ENCODE assay signal across 18 cellular contexts in genomic region chr18:57276720-57277284, GRCh38.
"Had no signal": no experiment of that assay in that cellular context is flagged by ENCODE, and none has a peak within 500 bp of the region (broad histone marks: within the 10 kb centered on the region; RNA-seq: fewer than 3 reads in every experiment).

No MANE protein-coding gene starts in this region.

- H3K9me3 ChIP-seq: pancreas, thoracic aorta had no signal

- DNase-seq: activated CD4-positive, alpha-beta T cell treated with anti-CD3 and anti-CD28 coated beads, Interleukin-2, amount 50 U/mL, for 48 hours; activated CD4-positive, CD25-positive, alpha-beta regulatory T cell treated with anti-CD3 and anti-CD28 coated beads, Interleukin-2, amount 50 U/mL, for 72 hours; activated CD8-positive, alpha-beta memory T cell treated with anti-CD3 and anti-CD28 coated beads, Interleukin-2, amount 10 ng/mL, durations not matched to agents 7 days and 5 days; activated effector memory CD4-positive, alpha-beta T cell treated with Interleukin-2 at 50 U/mL for 16 hours; activated T-cell treated with anti-CD3 and anti-CD28 coated beads, Interleukin-2, amount 50 U/mL, for 24 hours; brain microvascular endothelial cell; effector memory CD4-positive, alpha-beta T cell; kidney; left ventricle myocardium superior; nephron progenitor cell; pancreas; stimulated activated CD4-positive, alpha-beta T cell treated with anti-CD3 and anti-CD28 coated beads, Interleukin-4, amount 100 ng/mL, for 4 hours; stimulated activated naive CD8-positive, alpha-beta T cell treated with anti-CD3 and anti-CD28 coated beads, Interleukin-15, amount 100 ng/mL, for 72 hours had no signal

- H3K27me3 ChIP-seq: brain microvascular endothelial cell, pancreas had no signal

- H3K4me1 ChIP-seq: pancreas had no signal

- H3K27ac Mint-ChIP-seq: activated CD8-positive, alpha-beta memory T cell treated with anti-CD3 and anti-CD28 coated beads, Interleukin-2, amount 10 ng/mL, durations not matched to agents 7 days and 5 days; activated naive CD4-positive, alpha-beta T cell treated with anti-CD3 and anti-CD28 coated beads, Interleukin-2, amount 50 U/mL, for 24 hours; activated T-cell treated with anti-CD3 and anti-CD28 coated beads, Interleukin-2, amount 50 U/mL, for 24 hours; nephron progenitor cell; stimulated activated naive CD8-positive, alpha-beta T cell treated with anti-CD3 and anti-CD28 coated beads, Interleukin-15, amount 100 ng/mL, for 72 hours had no signal

- H3K79me2 ChIP-seq: hepatocyte had no signal

- H3K27me3 Mint-ChIP-seq: activated naive CD4-positive, alpha-beta T cell treated with anti-CD3 and anti-CD28 coated beads, Interleukin-2, amount 50 U/mL, for 24 hours had no signal

- H2AFZ ChIP-seq: hepatocyte had no signal

- H3K9me3 Mint-ChIP-seq: activated naive CD4-positive, alpha-beta T cell treated with anti-CD3 and anti-CD28 coated beads, Interleukin-2, amount 50 U/mL, for 24 hours; activated T-cell treated with anti-CD3 and anti-CD28 coated beads, Interleukin-2, amount 50 U/mL, for 24 hours; nephron progenitor cell; stimulated activated naive CD8-positive, alpha-beta T cell treated with anti-CD3 and anti-CD28 coated beads, Interleukin-15, amount 100 ng/mL, for 72 hours had no signal

- H3K27ac ChIP-seq: brain microvascular endothelial cell, epithelial cell of prostate, hepatocyte, pancreas, skin epidermis, thoracic aorta had no signal

- H3K4me1 Mint-ChIP-seq: activated CD8-positive, alpha-beta memory T cell treated with anti-CD3 and anti-CD28 coated beads, Interleukin-2, amount 10 ng/mL, durations not matched to agents 7 days and 5 days; activated naive CD4-positive, alpha-beta T cell treated with anti-CD3 and anti-CD28 coated beads, Interleukin-2, amount 50 U/mL, for 24 hours; stimulated activated naive CD8-positive, alpha-beta T cell treated with anti-CD3 and anti-CD28 coated beads, Interleukin-15, amount 100 ng/mL, for 72 hours had no signal

- H3K4me3 Mint-ChIP-seq: activated CD8-positive, alpha-beta memory T cell treated with anti-CD3 and anti-CD28 coated beads, Interleukin-2, amount 10 ng/mL, durations not matched to agents 7 days and 5 days; activated naive CD4-positive, alpha-beta T cell treated with anti-CD3 and anti-CD28 coated beads, Interleukin-2, amount 50 U/mL, for 24 hours; activated T-cell treated with anti-CD3 and anti-CD28 coated beads, Interleukin-2, amount 50 U/mL, for 24 hours; nephron progenitor cell; stimulated activated naive CD8-positive, alpha-beta T cell treated with anti-CD3 and anti-CD28 coated beads, Interleukin-15, amount 100 ng/mL, for 72 hours had no signal

- H3K4me2 ChIP-seq: hepatocyte had no signal

- H3K36me3 ChIP-seq: brain microvascular endothelial cell, pancreas, thoracic aorta had no signal

- H3K36me3 Mint-ChIP-seq: activated CD8-positive, alpha-beta memory T cell treated with anti-CD3 and anti-CD28 coated beads, Interleukin-2, amount 10 ng/mL, durations not matched to agents 7 days and 5 days; activated naive CD4-positive, alpha-beta T cell treated with anti-CD3 and anti-CD28 coated beads, Interleukin-2, amount 50 U/mL, for 24 hours had no signal

- H3K4me3 ChIP-seq: hepatocyte, pancreas, skin epidermis, thoracic aorta had no signal
